ENCODE assay signal across 8 cellular contexts in genomic region chr3:192915306-192915705, GRCh38. TPM values are rescaled to one million over a fixed set of nuclear protein-coding genes. Genes with fewer than 3 reads are reported as not detected.
DNase-seq lines count a peak whose midpoint lies in the region; ATAC-seq, FAIRE-seq and TF ChIP-seq lines count a peak whose summit lies in the region.

No MANE protein-coding gene starts in this region.

- H3K27ac Mint-ChIP-seq in GM23338, result no peak overlapping the region
- H3K27ac Mint-ChIP-seq in naive thymus-derived CD8-positive, alpha-beta T cell, result peak overlapping the region in 1 of 10 donors; percentile 6

- peaks cover 7% of the 10 kb centered on the region for H4K20me1 ChIP-seq in GM23338 (replicated peaks; ENCODE audit: insufficient read depth)

- peaks cover 7% of the 10 kb centered on the region for H3K79me2 ChIP-seq in GM23338 (replicated peaks; ENCODE audit: insufficient read depth)

- POLR2A ChIA-PET in naive thymus-derived CD8-positive, alpha-beta T cell (lab: Charles Lee), result interaction anchor here (0.5 to 0.7 kb wide), 2 partner anchors 22 to 26 kb away, joined by 3 to 4 read pairs; no protein-coding TSS in a partner anchor

- H3F3A ChIP-seq in GM23338 (replicated peaks; ENCODE audit: low read depth), result peaks cover 15% of the 10 kb centered on the region

- peak overlapping the region; percentile 96 for H3K4me3 Mint-ChIP-seq in GM23338
- peak overlapping the region in 3 of 10 donors; percentile 14 to 87 (median 38) for H3K4me3 Mint-ChIP-seq in naive thymus-derived CD8-positive, alpha-beta T cell

- DNase-seq in GM23338 (ENCODE audit: low spot score) (peak; percentile 80), NCI-H226 (peak; percentile 53), cerebellum (ENCODE audit: low spot score) (peak; percentile 59), putamen (ENCODE audit: low spot score) (peak; percentile 39), T1000 (lab: John Stamatoyannopoulos, UW) (no peak)
- no peak for DNase-seq in naive thymus-derived CD8-positive, alpha-beta T cell

- peaks cover 3% of the 10 kb centered on the region; the same call in 1 of the 3 replicates for H3K36me3 Mint-ChIP-seq in GM23338 (ENCODE audit: low read depth)
- peaks cover 0 to 5% (median 0%) of the 10 kb centered on the region in 3 donors for H3K36me3 Mint-ChIP-seq in naive thymus-derived CD8-positive, alpha-beta T cell

- H3K27ac ChIP-seq in GM23338 (ENCODE audit: low read depth), result no peak overlapping the region

- H3K4me1 ChIP-seq in GM23338 (ENCODE audit: insufficient read depth), result peaks cover 58% of the 10 kb centered on the region

- H2AFZ ChIP-seq in GM23338, result no peak overlapping the region

- no peaks in the 10 kb centered on the region for H3K9me3 Mint-ChIP-seq in GM23338
- no peaks in the 10 kb centered on the region for H3K9me3 Mint-ChIP-seq in naive thymus-derived CD8-positive, alpha-beta T cell

- peak overlapping the region; percentile 93 for H3K4me2 ChIP-seq in GM23338

- H3K9me2 ChIP-seq in GM23338 (ENCODE audit: insufficient read depth), result no peaks in the 10 kb centered on the region

- TF ChIP-seq CTCF in GM23338 (conservative IDR thresholded peaks at IDR 0.05; ENCODE audit: low read depth in 2 of 2), result peak; percentile 28 to 58; a peak in 3 of 4 replicates

- ATAC-seq in GM23338 (peak; percentile 7; the same call in 2 of the 3 replicates), GM19397 (IDR thresholded peaks at IDR 0.05; ENCODE audit: unreplicated experiment) (no peak)
- ATAC-seq in naive thymus-derived CD8-positive, alpha-beta T cell, result no peak

- H3K27me3 ChIP-seq in GM23338 (ENCODE audit: insufficient read depth), result no peaks in the 10 kb centered on the region

- H3K4me1 Mint-ChIP-seq in GM23338, result peaks cover 57% of the 10 kb centered on the region
- peaks cover 10 to 31% (median 27%) of the 10 kb centered on the region in 4 donors for H3K4me1 Mint-ChIP-seq in naive thymus-derived CD8-positive, alpha-beta T cell

- peak overlapping the region; percentile 90 for H3K4me3 ChIP-seq in GM23338

- no peaks in the 10 kb centered on the region for H3K36me3 ChIP-seq in GM23338 (ENCODE audit: insufficient read depth)

- peaks cover 15% of the 10 kb centered on the region for H3K27me3 Mint-ChIP-seq in GM23338 (ENCODE audit: insufficient read depth, low read depth, poor library complexity)
- peaks cover 28 to 57% (median 52%) of the 10 kb centered on the region in 5 donors for H3K27me3 Mint-ChIP-seq in naive thymus-derived CD8-positive, alpha-beta T cell

- peak; percentile 79 for FAIRE-seq in G401.6 (lab: Jason Lieb, UNC)

TF ChIP-seq in GM23338, 12 proteins besides CTCF, POLR2A, EP300 and RAD21:
- no peak for TF ChIP-seq EZH2 (IDR thresholded peaks at IDR 0.05; ENCODE audit: low read depth, unreplicated experiment)
- no peak for TF ChIP-seq JUNB (IDR thresholded peaks at IDR 0.05; ENCODE audit: unreplicated experiment)
- TF ChIP-seq ETS1 (IDR thresholded peaks at IDR 0.05), result no peak
- TF ChIP-seq NANOG (IDR thresholded peaks at IDR 0.05; ENCODE audit: borderline replicate concordance), result no peak
TF ChIP-seq in GM23338: peak in this region for 0.

RNA-seq across cellular contexts. Expression of gene MB21D2, which starts 2.4 kb away (rescaled TPM):
- total RNA-seq in GM23338 (2014; rRNA removed; shearing (Covaris generic)), result 34.1 and 35.9 TPM in 2 replicates
- 8.1 and 8.6 TPM in 2 replicates for polyA plus RNA-seq in GM23338 (2016; fragmentation: Nextera tagmentation; extraction: Ambion mirVana)
- total RNA-seq in cerebellum, result 41.1 TPM
- 1 to 10 TPM; 1.0 to 1.4 TPM for total RNA-seq in naive thymus-derived CD8-positive, alpha-beta T cell
- polyA plus RNA-seq in naive thymus-derived CD8-positive, alpha-beta T cell, result 1 to 10 TPM in 2 of 3 donors, under 1 TPM in 1; 0.38 to 3.1 (median 2.4) TPM

Comparison
In these comparisons a context has a peak if more than half of its experiments do, and no peak if none do; other contexts are left out.
1. DNase-seq: peak in GM23338 (single experiment), NCI-H226 (single experiment), cerebellum (single experiment) and putamen (single experiment); none in T1000 (single experiment) and naive thymus-derived CD8-positive, alpha-beta T cell (0 of 10).
2. RNA of gene MB21D2, which starts 2.4 kb away (total RNA-seq): 41.1 TPM in cerebellum (single experiment) and 34.1 to 35.9 TPM in GM23338; 1.0 to 1.4 TPM in naive thymus-derived CD8-positive, alpha-beta T cell; every median in the first group is over 10 times any median in the second.